15 cellular contexts compared by ENCODE assay signal in genomic region chr1:205297551-205298177, GRCh38. TPM values are rescaled to one million over a fixed set of nuclear protein-coding genes. Genes with fewer than 3 reads are reported as not detected.
DNase-seq lines count a peak whose midpoint lies in the region; ATAC-seq, FAIRE-seq and TF ChIP-seq lines count a peak whose summit lies in the region.
"Not testable (repeated sequence)": the region's sequence is repeated elsewhere in the genome, so short reads cannot be mapped to it uniquely, and the experiment has no call there.
"Had no signal": no experiment of that assay in that cellular context is flagged by ENCODE, and none has a peak within 500 bp of the region (broad histone marks: within the 10 kb centered on the region; RNA-seq: fewer than 3 reads in every experiment).

No MANE protein-coding gene starts in this region.

- peak overlapping the region; percentile 95 for H3K27ac Mint-ChIP-seq in WTC11
- H3K27ac Mint-ChIP-seq in osteocyte (ENCODE audit: unreplicated experiment) = peak overlapping the region; percentile 93

- peaks cover 82% of the 10 kb centered on the region for H3K4me1 Mint-ChIP-seq in WTC11
- H3K4me1 Mint-ChIP-seq in osteocyte (ENCODE audit: unreplicated experiment) = peaks cover 84% of the 10 kb centered on the region

- not testable (repeated sequence) for H3K79me2 ChIP-seq in OCI-LY1 (ENCODE audit: insufficient read depth, low read length); fibroblast of lung (ENCODE audit: control insufficient read depth, insufficient read depth, low read length)

- not testable (repeated sequence) for H3K27me3 Mint-ChIP-seq in WTC11 (ENCODE audit: low read depth); osteocyte (ENCODE audit: unreplicated experiment)

- H3K27me3 ChIP-seq in A673 (replicated peaks; ENCODE audit: insufficient read depth, low read depth, low read length, poor library complexity); OCI-LY1 (ENCODE audit: insufficient read depth, low read length); bronchial epithelial cell (ENCODE audit: control insufficient read depth, insufficient read depth, low read length); fibroblast of lung (ENCODE audit: control insufficient read depth, insufficient read depth, low read length): not testable (repeated sequence)

- WGBS in mesodermal cell (ENCODE audit: insufficient coverage in 2 of 2), 2 experiments = 78 to 87% methylated on average over 1 to 4 of the region's 5 CpGs

- H4K20me1 ChIP-seq in OCI-LY1 (ENCODE audit: insufficient read depth, low read length); fibroblast of lung (ENCODE audit: control insufficient read depth, extremely low read depth, insufficient read depth, low read length): not testable (repeated sequence)

- H3K36me3 Mint-ChIP-seq in WTC11; osteocyte (ENCODE audit: unreplicated experiment): not testable (repeated sequence)

- not testable (repeated sequence) for H2AFZ ChIP-seq in OCI-LY1 (ENCODE audit: low read length); fibroblast of lung (ENCODE audit: low read length)

- intact Hi-C loops in A673 (cut with micrococcal nuclease; ENCODE audit: unreplicated experiment) = not testable (repeated sequence)

- H3K4me2 ChIP-seq in OCI-LY1 (ENCODE audit: low read length); fibroblast of lung (ENCODE audit: extremely low read depth, insufficient read depth, low read length): not testable (repeated sequence)

- not testable (repeated sequence) for H3K4me3 Mint-ChIP-seq in WTC11; osteocyte (ENCODE audit: unreplicated experiment)

- H3K27ac ChIP-seq in A673 (ENCODE audit: low read depth, low read length, poor library complexity, severe bottlenecking) = peak overlapping the region; percentile 70
- H3K27ac ChIP-seq in OCI-LY1 (ENCODE audit: low read depth, low read length, poor library complexity, severe bottlenecking) = peak overlapping the region; percentile 58
- H3K27ac ChIP-seq in fibroblast of lung (ENCODE audit: insufficient read depth, low read length) = peak overlapping the region; percentile 95
- H3K27ac ChIP-seq in mesodermal cell (ENCODE audit: low read depth, low read length, severe bottlenecking) = peak overlapping the region; percentile 98

- POLR2A ChIA-PET in A673 (lab: Charles Lee; ENCODE audit: low non-redundant PET) = not testable (repeated sequence)
- POLR2A ChIA-PET in WTC11 (lab: Charles Lee) = interaction anchor here (0.5 to 7.7 kb wide), 5 partner anchors 10 to 290 kb away, joined by 4 to 186 read pairs (median 46); partner anchors contain the start of gene NUAK2

- not testable (repeated sequence) for H3K9me3 Mint-ChIP-seq in WTC11; osteocyte (ENCODE audit: unreplicated experiment)

- H3K9me2 ChIP-seq in OCI-LY1 (ENCODE audit: low read depth, low read length) = not testable (repeated sequence)

- H3K36me3 ChIP-seq in A673 (ENCODE audit: insufficient read depth, low read length, poor library complexity, severe bottlenecking); OCI-LY1 (ENCODE audit: insufficient read depth, low read length); bronchial epithelial cell (ENCODE audit: control insufficient read depth, insufficient read depth, low read length); fibroblast of lung (ENCODE audit: control insufficient read depth, insufficient read depth, low read length): not testable (repeated sequence)
- peaks cover 13% of the 10 kb centered on the region for H3K36me3 ChIP-seq in mesodermal cell (ENCODE audit: control insufficient read depth, insufficient read depth, low read length)

- H3K9ac ChIP-seq in OCI-LY1 (ENCODE audit: low read length); fibroblast of lung (ENCODE audit: insufficient read depth, low read length): not testable (repeated sequence)

- not testable (repeated sequence) for TF ChIP-seq CTCF in A673 (conservative IDR thresholded peaks at IDR 0.05; ENCODE audit: low read depth, low read length); OCI-LY1 (IDR thresholded peaks at IDR 0.05; ENCODE audit: low read length); WTC11 (IDR thresholded peaks at IDR 0.05); bronchial epithelial cell (IDR thresholded peaks at IDR 0.05; ENCODE audit: insufficient read depth, low read length, severe bottlenecking); fibroblast of lung (conservative IDR thresholded peaks at IDR 0.05 in 1 of 2, IDR thresholded peaks at IDR 0.05 in 1 of 2; ENCODE audit: low read depth in 1 of 2, low read length in 2 of 2); osteocyte (IDR thresholded peaks at IDR 0.05)

- H3K4me3 ChIP-seq in A673 (ENCODE audit: low read depth, low read length, poor library complexity, severe bottlenecking); OCI-LY1 (ENCODE audit: low read depth, low read length, poor library complexity, severe bottlenecking); bronchial epithelial cell (ENCODE audit: low read depth, low read length); fibroblast of lung (replicated peaks in 1 of 4; ENCODE audit: control extremely low read depth in 1 of 4, insufficient read depth in 1 of 4, low read depth in 3 of 4, low read length in 4 of 4); mesodermal cell (ENCODE audit: extremely low read depth, insufficient read depth, low read length, poor library complexity, severe bottlenecking): not testable (repeated sequence)

- H3K9me3 ChIP-seq in A673 (ENCODE audit: low read depth, low read length, poor library complexity, severe bottlenecking); OCI-LY1 (ENCODE audit: low read length); fibroblast of lung (ENCODE audit: control insufficient read depth, insufficient read depth, low read depth, low read length); mesodermal cell (ENCODE audit: control insufficient read depth, low read length): not testable (repeated sequence)

- not testable (repeated sequence) for BruUV-seq in A673 (replicated peaks; lab: Mats Ljungman, UMichigan)

- not testable (repeated sequence) for FAIRE-seq in bronchial epithelial cell (lab: Jason Lieb, UNC)

- ATAC-seq in WTC11 = not testable (repeated sequence)

- DNase-seq in A673 (ENCODE audit: low spot score); WTC11 (ENCODE audit: low spot score); osteocyte (ENCODE audit: extremely low spot score, unreplicated experiment): not testable (repeated sequence)
- DNase-seq in ELF-1 (ENCODE audit: low read depth, low spot score) (peak; percentile 28), bronchial epithelial cell (ENCODE audit: low read depth) (peak; percentile 28), fibroblast of lung (ENCODE audit: low read depth in 2 of 2) (peak in 1 of 2 donors; percentile 36)

- peaks cover 34% of the 10 kb centered on the region for H3K4me1 ChIP-seq in A673 (ENCODE audit: insufficient read depth, low read length, poor library complexity, severe bottlenecking)
- peaks cover 62% of the 10 kb centered on the region for H3K4me1 ChIP-seq in OCI-LY1 (ENCODE audit: insufficient read depth, low read length, severe bottlenecking)
- H3K4me1 ChIP-seq in fibroblast of lung (ENCODE audit: control insufficient read depth, extremely low read depth, insufficient read depth, low read length) = peaks cover 49% of the 10 kb centered on the region
- H3K4me1 ChIP-seq in mesodermal cell (ENCODE audit: control insufficient read depth, insufficient read depth, low read length, poor library complexity, severe bottlenecking) = peaks cover 94% of the 10 kb centered on the region

- CTCF ChIA-PET in A673 (lab: Charles Lee) (interaction anchor here (1.3 kb wide), 1 partner anchor 24 kb away, joined by 5 read pairs; no protein-coding TSS in a partner anchor), WTC11 (lab: Charles Lee) (interaction anchor here (1.3 to 8.7 kb wide), 6 partner anchors 11 to 57 kb away, joined by 5 to 114 read pairs (median 7); no protein-coding TSS in a partner anchor)

- H3F3A ChIP-seq in OCI-LY1 (ENCODE audit: insufficient read depth, low read length) = 0 out of 2 replicates have a peak, but pooled peaks cover 14% of the 10 kb centered on the region

RNA-seq across cellular contexts. Expression of gene NUAK2, which starts 23.9 kb away (rescaled TPM):
- total RNA-seq in A673 (2021) (0.45 and 0.83 TPM in 2 replicates), WTC11 (2021) (8.7 to 10.8 TPM (median 10.8 TPM) in 3 replicates), bronchial epithelial cell (3.9 and 9.9 TPM in 2 replicates), fibroblast of lung (1.0 and 1.7 TPM in 2 replicates), osteocyte (4.3 and 4.5 TPM in 2 replicates)
- polyA plus RNA-seq in fibroblast of lung = 2.0 and 4.9 TPM in 2 replicates
- polyA plus RNA-seq in fibroblast of lung (2012) = 2.4 and 5.6 TPM in 2 replicates
- 4.1 and 13.6 TPM in 2 replicates for polyA minus RNA-seq in fibroblast of lung (ENCODE audit: low replicate concordance)
- 10.4 TPM for polyA plus RNA-seq in mesodermal cell (2013, experiment 1 of 2)
- polyA plus RNA-seq in mesodermal cell (2013, experiment 2 of 2) = 8.3 TPM

RNA-seq across cellular contexts. Expression of gene KLHDC8A, which starts 59.1 kb away (rescaled TPM):
- total RNA-seq in A673 (2021) (0.39 TPM in 1 of 2 replicates, not detected in the other), WTC11 (2021) (1.6 to 1.7 TPM (median 1.7 TPM) in 3 replicates), bronchial epithelial cell (not detected in 2 replicates), fibroblast of lung (not detected in 2 replicates), osteocyte (not detected in 2 replicates)
- polyA plus RNA-seq in fibroblast of lung = not detected in 2 replicates
- polyA plus RNA-seq in fibroblast of lung (2012) = not detected in 2 replicates
- not detected in 2 replicates for polyA minus RNA-seq in fibroblast of lung (ENCODE audit: low replicate concordance)
- polyA plus RNA-seq in mesodermal cell (2013, experiment 1 of 2) = 5.5 TPM
- 2.7 TPM for polyA plus RNA-seq in mesodermal cell (2013, experiment 2 of 2)
- total RNA-seq: activated CD4-positive, alpha-beta T cell treated with anti-CD3 and anti-CD28 coated beads for 36 hours; breast epithelium; H4; HT-29; psoas muscle; subcutaneous adipose tissue; T-helper 1 cell treated with Interleukin-12 subunit alpha and Interleukin-12 subunit beta and Interleukin-4 antibody, amounts not matched to agents 30 ng/mL and 1 ng/mL, for 36 hours had no signal
